ENCODE assay signal across 2 cellular contexts in the genomic region with DNA sequence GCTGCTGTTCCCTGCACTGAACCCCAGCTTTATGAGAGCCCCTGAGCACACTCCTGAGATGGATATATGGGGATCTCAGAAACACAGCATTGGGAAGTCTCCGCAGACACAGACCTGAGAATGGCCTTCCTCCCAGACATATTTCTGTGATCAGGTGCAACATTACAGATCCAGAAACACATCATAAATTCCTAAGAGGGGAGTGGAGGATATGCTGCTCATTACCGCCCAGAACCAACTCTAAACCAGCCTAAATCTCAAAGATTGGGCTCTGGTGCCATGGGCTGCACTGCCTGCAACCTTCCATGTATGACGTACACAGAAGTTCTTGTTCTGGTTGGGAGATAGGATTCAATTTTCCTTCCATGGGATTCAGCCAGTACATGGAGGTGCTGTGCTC.
TF ChIP-seq lines count a peak whose summit lies in the region.

No MANE protein-coding gene starts in this region.

TF ChIP-seq in A549, 52 proteins besides CTCF, POLR2A, EP300 and RAD21 (continued from another document):
- TF ChIP-seq RARB (CRISPR knock-in tag; IDR thresholded peaks at IDR 0.05) (no peak), NPAS2 (CRISPR knock-in tag; IDR thresholded peaks at IDR 0.05; ENCODE audit: borderline replicate concordance) (no peak), JUN (IDR thresholded peaks at IDR 0.05) (no peak), CEBPB (IDR thresholded peaks at IDR 0.05) (no peak), MAZ (IDR thresholded peaks at IDR 0.05; ENCODE audit: borderline replicate concordance, low read depth, low read length) (no peak), EHF (CRISPR knock-in tag; IDR thresholded peaks at IDR 0.05) (no peak), FOSB (CRISPR knock-in tag; IDR thresholded peaks at IDR 0.05) (no peak), HDAC2 (IDR thresholded peaks at IDR 0.05) (no peak), KDM5A (IDR thresholded peaks at IDR 0.05) (no peak), CHD4 (IDR thresholded peaks at IDR 0.05; ENCODE audit: borderline replicate concordance) (no peak), TP53 (CRISPR knock-in tag; IDR thresholded peaks at IDR 0.05) (no peak), ZSCAN20 (CRISPR knock-in tag; IDR thresholded peaks at IDR 0.05) (no peak)
- TF ChIP-seq, protein P1, sequence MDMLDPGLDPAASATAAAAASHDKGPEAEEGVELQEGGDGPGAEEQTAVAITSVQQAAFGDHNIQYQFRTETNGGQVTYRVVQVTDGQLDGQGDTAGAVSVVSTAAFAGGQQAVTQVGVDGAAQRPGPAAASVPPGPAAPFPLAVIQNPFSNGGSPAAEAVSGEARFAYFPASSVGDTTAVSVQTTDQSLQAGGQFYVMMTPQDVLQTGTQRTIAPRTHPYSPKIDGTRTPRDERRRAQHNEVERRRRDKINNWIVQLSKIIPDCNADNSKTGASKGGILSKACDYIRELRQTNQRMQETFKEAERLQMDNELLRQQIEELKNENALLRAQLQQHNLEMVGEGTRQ (IDR thresholded peaks at IDR 0.05): no peak
- TF ChIP-seq, protein P2, sequence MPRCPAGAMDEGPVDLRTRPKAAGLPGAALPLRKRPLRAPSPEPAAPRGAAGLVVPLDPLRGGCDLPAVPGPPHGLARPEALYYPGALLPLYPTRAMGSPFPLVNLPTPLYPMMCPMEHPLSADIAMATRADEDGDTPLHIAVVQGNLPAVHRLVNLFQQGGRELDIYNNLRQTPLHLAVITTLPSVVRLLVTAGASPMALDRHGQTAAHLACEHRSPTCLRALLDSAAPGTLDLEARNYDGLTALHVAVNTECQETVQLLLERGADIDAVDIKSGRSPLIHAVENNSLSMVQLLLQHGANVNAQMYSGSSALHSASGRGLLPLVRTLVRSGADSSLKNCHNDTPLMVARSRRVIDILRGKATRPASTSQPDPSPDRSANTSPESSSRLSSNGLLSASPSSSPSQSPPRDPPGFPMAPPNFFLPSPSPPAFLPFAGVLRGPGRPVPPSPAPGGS (IDR thresholded peaks at IDR 0.05): no peak

TF ChIP-seq in neural cell, 6 proteins besides CTCF, POLR2A, EP300 and RAD21 (continued from another document):
- TF ChIP-seq, protein P3, sequence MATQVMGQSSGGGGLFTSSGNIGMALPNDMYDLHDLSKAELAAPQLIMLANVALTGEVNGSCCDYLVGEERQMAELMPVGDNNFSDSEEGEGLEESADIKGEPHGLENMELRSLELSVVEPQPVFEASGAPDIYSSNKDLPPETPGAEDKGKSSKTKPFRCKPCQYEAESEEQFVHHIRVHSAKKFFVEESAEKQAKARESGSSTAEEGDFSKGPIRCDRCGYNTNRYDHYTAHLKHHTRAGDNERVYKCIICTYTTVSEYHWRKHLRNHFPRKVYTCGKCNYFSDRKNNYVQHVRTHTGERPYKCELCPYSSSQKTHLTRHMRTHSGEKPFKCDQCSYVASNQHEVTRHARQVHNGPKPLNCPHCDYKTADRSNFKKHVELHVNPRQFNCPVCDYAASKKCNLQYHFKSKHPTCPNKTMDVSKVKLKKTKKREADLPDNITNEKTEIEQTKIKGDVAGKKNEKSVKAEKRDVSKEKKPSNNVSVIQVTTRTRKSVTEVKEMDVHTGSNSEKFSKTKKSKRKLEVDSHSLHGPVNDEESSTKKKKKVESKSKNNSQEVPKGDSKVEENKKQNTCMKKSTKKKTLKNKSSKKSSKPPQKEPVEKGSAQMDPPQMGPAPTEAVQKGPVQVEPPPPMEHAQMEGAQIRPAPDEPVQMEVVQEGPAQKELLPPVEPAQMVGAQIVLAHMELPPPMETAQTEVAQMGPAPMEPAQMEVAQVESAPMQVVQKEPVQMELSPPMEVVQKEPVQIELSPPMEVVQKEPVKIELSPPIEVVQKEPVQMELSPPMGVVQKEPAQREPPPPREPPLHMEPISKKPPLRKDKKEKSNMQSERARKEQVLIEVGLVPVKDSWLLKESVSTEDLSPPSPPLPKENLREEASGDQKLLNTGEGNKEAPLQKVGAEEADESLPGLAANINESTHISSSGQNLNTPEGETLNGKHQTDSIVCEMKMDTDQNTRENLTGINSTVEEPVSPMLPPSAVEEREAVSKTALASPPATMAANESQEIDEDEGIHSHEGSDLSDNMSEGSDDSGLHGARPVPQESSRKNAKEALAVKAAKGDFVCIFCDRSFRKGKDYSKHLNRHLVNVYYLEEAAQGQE (IDR thresholded peaks at IDR 0.05; ENCODE audit: borderline replicate concordance): no peak
- TF ChIP-seq POLR2AphosphoS5 (IDR thresholded peaks at IDR 0.05) (no peak), TAF1 (IDR thresholded peaks at IDR 0.05; ENCODE audit: low read depth) (no peak), MXI1 (conservative IDR thresholded peaks at IDR 0.05; ENCODE audit: poor library complexity, severe bottlenecking) (no peak), SMC3 (conservative IDR thresholded peaks at IDR 0.05; ENCODE audit: poor library complexity) (no peak)
